ENCODE assay signal across 18 cellular contexts in the genomic region with DNA sequence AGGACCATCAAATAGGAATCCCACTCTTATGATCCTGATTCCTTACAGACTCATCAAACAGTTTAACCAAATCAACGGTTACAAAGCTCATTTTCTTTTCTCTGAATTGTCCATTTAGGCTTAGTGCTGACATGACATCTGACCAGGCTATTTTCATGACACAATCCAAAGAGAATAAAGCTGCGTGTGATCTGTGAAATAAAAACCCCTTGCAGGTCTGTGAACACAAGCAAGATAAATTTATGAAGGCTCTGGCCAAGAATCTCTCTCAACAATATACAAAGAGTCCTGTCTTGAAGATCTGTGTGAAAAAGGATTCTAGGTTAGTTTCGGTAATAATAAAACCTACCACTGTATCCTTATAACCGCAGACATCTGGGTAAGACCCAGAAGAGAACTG. TPM values are rescaled to one million over a fixed set of nuclear protein-coding genes. Genes with fewer than 3 reads are reported as not detected.
DNase-seq lines count a peak whose midpoint lies in the region; ATAC-seq and TF ChIP-seq lines count a peak whose summit lies in the region.
"Had no signal": no experiment of that assay in that cellular context is flagged by ENCODE, and none has a peak within 500 bp of the region (broad histone marks: within the 10 kb centered on the region; RNA-seq: fewer than 3 reads in every experiment).

No MANE protein-coding gene starts in this region.

- peaks cover 51% of the 10 kb centered on the region for H3K4me1 Mint-ChIP-seq in CD8-positive, alpha-beta T cell (ENCODE audit: low read depth)
- peaks cover 39% of the 10 kb centered on the region for H3K4me1 Mint-ChIP-seq in activated T-helper 1 cell treated with anti-CD3 and anti-CD28 coated beads, Interleukin-12 subunit alpha, Interleukin-12 subunit beta, Interleukin-2, Interleukin-4 antibody, amounts not matched to agents 30 ng/mL and 10 ng/mL and 1 ng/mL, durations not matched to agents 14 hours and 24 hours and 36 hours (ENCODE audit: low read depth)
- peaks cover 21% of the 10 kb centered on the region for H3K4me1 Mint-ChIP-seq in activated naive CD4-positive, alpha-beta T cell treated with anti-CD3 and anti-CD28 coated beads, Interleukin-2, amount 10 ng/mL, durations not matched to agents 7 days and 5 days

- WGBS in right cardiac atrium: 80% methylated on average over 4 of the region's 4 CpGs

- TF ChIP-seq CTCF in C4-2B (conservative IDR thresholded peaks at IDR 0.05): no peak
- no peak for TF ChIP-seq CTCF in CD8-positive, alpha-beta T cell (IDR thresholded peaks at IDR 0.05)
- no peak for TF ChIP-seq CTCF in dorsolateral prefrontal cortex (IDR thresholded peaks at IDR 0.05 in 54 of 56, conservative IDR thresholded peaks at IDR 0.05 in 2 of 56; ENCODE audit: low read depth in 1 of 56, partially characterized antibody in 56 of 56)

- intact Hi-C loops in CD8-positive, alpha-beta T cell (cut with DNase I, micrococcal nuclease): loop anchor here in 1 of 2 experiments (2.0 kb wide), 1 partner anchor 14 kb away; no protein-coding TSS in a partner anchor
- intact Hi-C loops in dorsolateral prefrontal cortex (cut with DNase I): no loop called here
- intact Hi-C loops in right cardiac atrium (cut with DNase I): no loop called here
- intact Hi-C loops in activated T-helper 1 cell treated with anti-CD3 and anti-CD28 coated beads, Interleukin-12 subunit alpha, Interleukin-12 subunit beta, Interleukin-2, Interleukin-4 antibody, amounts not matched to agents 30 ng/mL and 10 ng/mL and 1 ng/mL, durations not matched to agents 14 hours and 24 hours and 36 hours (cut with micrococcal nuclease): no loop called here

- H3K36me3 ChIP-seq in CD8-positive, alpha-beta T cell (ENCODE audit: insufficient read depth, low read length): peaks cover under 1% of the 10 kb centered on the region

- no peak for ATAC-seq in CD8-positive, alpha-beta T cell
- no peak for ATAC-seq in right cardiac atrium

- peaks cover 53% of the 10 kb centered on the region for H3K36me3 Mint-ChIP-seq in CD8-positive, alpha-beta T cell
- H3K36me3 Mint-ChIP-seq in activated T-helper 1 cell treated with anti-CD3 and anti-CD28 coated beads, Interleukin-12 subunit alpha, Interleukin-12 subunit beta, Interleukin-2, Interleukin-4 antibody, amounts not matched to agents 30 ng/mL and 10 ng/mL and 1 ng/mL, durations not matched to agents 14 hours and 24 hours and 36 hours (ENCODE audit: low read depth): peaks cover 31% of the 10 kb centered on the region
- peaks cover 41% of the 10 kb centered on the region for H3K36me3 Mint-ChIP-seq in activated naive CD4-positive, alpha-beta T cell treated with anti-CD3 and anti-CD28 coated beads, Interleukin-2, amount 10 ng/mL, durations not matched to agents 7 days and 5 days

- H3K4me1 ChIP-seq in CD8-positive, alpha-beta T cell (ENCODE audit: insufficient read depth, low read length): peaks cover 17% of the 10 kb centered on the region
- H3K4me1 ChIP-seq in right cardiac atrium (ENCODE audit: control insufficient read depth, insufficient read depth, low read length): no peaks in the 10 kb centered on the region
- H3K4me1 ChIP-seq: BE2C had no signal

- POLR2A ChIA-PET in CD8-positive, alpha-beta T cell (lab: Charles Lee): interaction anchor here (1.9 kb wide), 1 partner anchor 17 kb away, joined by 5 read pairs; a partner anchor contains a TSS

- CTCF ChIA-PET in CD8-positive, alpha-beta T cell (lab: Charles Lee): interaction anchor here (1.0 to 1.9 kb wide), 4 partner anchors 9 to 155 kb away, joined by 3 to 8 read pairs (median 4); a partner anchor contains a TSS
- CTCF ChIA-PET in activated naive CD4-positive, alpha-beta T cell treated with anti-CD3 and anti-CD28 coated beads, Interleukin-2, amount 10 ng/mL, durations not matched to agents 7 days and 5 days (lab: Charles Lee): no interaction called here

- H3K4me3 Mint-ChIP-seq in CD8-positive, alpha-beta T cell: no peak overlapping the region
- H3K4me3 Mint-ChIP-seq in activated T-helper 1 cell treated with anti-CD3 and anti-CD28 coated beads, Interleukin-12 subunit alpha, Interleukin-12 subunit beta, Interleukin-2, Interleukin-4 antibody, amounts not matched to agents 30 ng/mL and 10 ng/mL and 1 ng/mL, durations not matched to agents 14 hours and 24 hours and 36 hours: no peak overlapping the region
- H3K4me3 Mint-ChIP-seq in activated naive CD4-positive, alpha-beta T cell treated with anti-CD3 and anti-CD28 coated beads, Interleukin-2, amount 10 ng/mL, durations not matched to agents 7 days and 5 days: no peak overlapping the region

- peak overlapping the region; percentile 39 for H3K27ac ChIP-seq in C4-2B
- no peak overlapping the region for H3K27ac ChIP-seq in CD8-positive, alpha-beta T cell (ENCODE audit: low read depth, low read length)
- peak overlapping the region in 37 of 59 donors; percentile 1 to 72 (median 40) for H3K27ac ChIP-seq in dorsolateral prefrontal cortex
- no peak overlapping the region for H3K27ac ChIP-seq in right cardiac atrium (ENCODE audit: low read length)

- DNase-seq in CD8-positive, alpha-beta T cell: no peak
- DNase-seq in dorsolateral prefrontal cortex (no peak), pons (ENCODE audit: low spot score) (peak; percentile 79), right cardiac atrium (no peak)
- DNase-seq in activated T-helper 1 cell treated with anti-CD3 and anti-CD28 coated beads, Interleukin-12 subunit alpha, Interleukin-12 subunit beta, Interleukin-2, Interleukin-4 antibody, amounts not matched to agents 30 ng/mL and 10 ng/mL and 1 ng/mL, durations not matched to agents 14 hours and 24 hours and 36 hours (ENCODE audit: low spot score): no peak
- no peak for DNase-seq in activated naive CD4-positive, alpha-beta T cell treated with anti-CD3 and anti-CD28 coated beads, Interleukin-2, amount 10 ng/mL, durations not matched to agents 7 days and 5 days
- DNase-seq: BE2C, EL, GF-D8, IMR-90, Kasumi-1, NCI-H1694, NCI-H2081, NCI-H2171 treated with DMSO at 0.1 percent for 48 hours, NCI-H524 treated with DMSO at 0.1 percent for 48 hours had no signal

- H3K27ac Mint-ChIP-seq in CD8-positive, alpha-beta T cell: peak overlapping the region; percentile 81
- no peak overlapping the region for H3K27ac Mint-ChIP-seq in activated T-helper 1 cell treated with anti-CD3 and anti-CD28 coated beads, Interleukin-12 subunit alpha, Interleukin-12 subunit beta, Interleukin-2, Interleukin-4 antibody, amounts not matched to agents 30 ng/mL and 10 ng/mL and 1 ng/mL, durations not matched to agents 14 hours and 24 hours and 36 hours
- no peak overlapping the region for H3K27ac Mint-ChIP-seq in activated naive CD4-positive, alpha-beta T cell treated with anti-CD3 and anti-CD28 coated beads, Interleukin-2, amount 10 ng/mL, durations not matched to agents 7 days and 5 days

- H3K9me3 ChIP-seq in CD8-positive, alpha-beta T cell (ENCODE audit: low read length): no peaks in the 10 kb centered on the region
- no peaks in the 10 kb centered on the region for H3K9me3 ChIP-seq in right cardiac atrium (ENCODE audit: control insufficient read depth, low read length)
- H3K9me3 ChIP-seq: BE2C had no signal

- H3K4me3 ChIP-seq in CD8-positive, alpha-beta T cell (ENCODE audit: low read depth, low read length): no peak overlapping the region
- peak overlapping the region in 3 of 59 donors; percentile 0 to 6 (median 2) for H3K4me3 ChIP-seq in dorsolateral prefrontal cortex
- H3K4me3 ChIP-seq in right cardiac atrium (ENCODE audit: low read length): no peak overlapping the region

- no peaks in the 10 kb centered on the region for H3K27me3 ChIP-seq in CD8-positive, alpha-beta T cell (ENCODE audit: insufficient read depth, low read length)
- no peaks in the 10 kb centered on the region for H3K27me3 ChIP-seq in dorsolateral prefrontal cortex
- H3K27me3 ChIP-seq in right cardiac atrium (ENCODE audit: control insufficient read depth, insufficient read depth): no peaks in the 10 kb centered on the region
- H3K27me3 ChIP-seq: BE2C had no signal

- H3K27me3 Mint-ChIP-seq in CD8-positive, alpha-beta T cell (ENCODE audit: low read depth): no peaks in the 10 kb centered on the region
- H3K27me3 Mint-ChIP-seq in activated T-helper 1 cell treated with anti-CD3 and anti-CD28 coated beads, Interleukin-12 subunit alpha, Interleukin-12 subunit beta, Interleukin-2, Interleukin-4 antibody, amounts not matched to agents 30 ng/mL and 10 ng/mL and 1 ng/mL, durations not matched to agents 14 hours and 24 hours and 36 hours (ENCODE audit: insufficient read depth): no peaks in the 10 kb centered on the region
- H3K27me3 Mint-ChIP-seq in activated naive CD4-positive, alpha-beta T cell treated with anti-CD3 and anti-CD28 coated beads, Interleukin-2, amount 10 ng/mL, durations not matched to agents 7 days and 5 days: no peaks in the 10 kb centered on the region

- H3K9me3 Mint-ChIP-seq in CD8-positive, alpha-beta T cell: no peaks in the 10 kb centered on the region
- H3K9me3 Mint-ChIP-seq in activated T-helper 1 cell treated with anti-CD3 and anti-CD28 coated beads, Interleukin-12 subunit alpha, Interleukin-12 subunit beta, Interleukin-2, Interleukin-4 antibody, amounts not matched to agents 30 ng/mL and 10 ng/mL and 1 ng/mL, durations not matched to agents 14 hours and 24 hours and 36 hours: no peaks in the 10 kb centered on the region
- H3K9me3 Mint-ChIP-seq in activated naive CD4-positive, alpha-beta T cell treated with anti-CD3 and anti-CD28 coated beads, Interleukin-2, amount 10 ng/mL, durations not matched to agents 7 days and 5 days: no peaks in the 10 kb centered on the region

RNA-seq across cellular contexts. Expression of a gene that starts 22.0 kb away (rescaled TPM):
- 10 to 100 TPM; 91.3 to 95.6 TPM for total RNA-seq in CD8-positive, alpha-beta T cell
- total RNA-seq in dorsolateral prefrontal cortex (100 to 1,000 TPM in 24 of 120 experiments, 10 to 100 TPM in 96; 48.4 to 137 (median 85.4) TPM), right cardiac atrium (10 to 100 TPM; 38.5 to 51.4 (median 43.2) TPM)
- 43.2 TPM for polyA plus RNA-seq in right cardiac atrium
- 34.3 and 37.1 TPM in 2 replicates for total RNA-seq in activated T-helper 1 cell treated with anti-CD3 and anti-CD28 coated beads, Interleukin-12 subunit alpha, Interleukin-12 subunit beta, Interleukin-2, Interleukin-4 antibody, amounts not matched to agents 30 ng/mL and 10 ng/mL and 1 ng/mL, durations not matched to agents 14 hours and 24 hours and 36 hours

RNA-seq across cellular contexts. Expression of a gene that starts 46.8 kb away (rescaled TPM):
- total RNA-seq in CD8-positive, alpha-beta T cell: not detected
- total RNA-seq in dorsolateral prefrontal cortex (1 to 10 TPM in 2 of 120 experiments, under 1 TPM in 7, not detected in 111; 0.46 to 1.6 (median 0.68) TPM), right cardiac atrium (not detected)
- polyA plus RNA-seq in right cardiac atrium: not detected
- not detected in 2 replicates for total RNA-seq in activated T-helper 1 cell treated with anti-CD3 and anti-CD28 coated beads, Interleukin-12 subunit alpha, Interleukin-12 subunit beta, Interleukin-2, Interleukin-4 antibody, amounts not matched to agents 30 ng/mL and 10 ng/mL and 1 ng/mL, durations not matched to agents 14 hours and 24 hours and 36 hours
- total RNA-seq: A673, IMR-90, MCF 10A had no signal
- polyA plus RNA-seq: IMR-90 had no signal

RNA-seq across cellular contexts. Expression of a gene that starts 50.0 kb away (rescaled TPM):
- total RNA-seq in CD8-positive, alpha-beta T cell: not detected
- total RNA-seq in dorsolateral prefrontal cortex (10 to 100 TPM in 116 of 120 experiments, 1 to 10 TPM in 4; 5.5 to 34.7 (median 17.5) TPM), right cardiac atrium (under 1 TPM; 0.06 to 0.75 (median 0.30) TPM)
- polyA plus RNA-seq in right cardiac atrium: 0.29 TPM
- total RNA-seq in activated T-helper 1 cell treated with anti-CD3 and anti-CD28 coated beads, Interleukin-12 subunit alpha, Interleukin-12 subunit beta, Interleukin-2, Interleukin-4 antibody, amounts not matched to agents 30 ng/mL and 10 ng/mL and 1 ng/mL, durations not matched to agents 14 hours and 24 hours and 36 hours: 0.29 and 0.44 TPM in 2 replicates
- total RNA-seq: IMR-90, MCF 10A had no signal

Comparison
In these comparisons a context has a peak if more than half of its experiments do, and no peak if none do; other contexts are left out.
1. H3K27ac ChIP-seq: peak in C4-2B (single experiment) and dorsolateral prefrontal cortex (37 of 59); none in CD8-positive, alpha-beta T cell (single experiment) and right cardiac atrium (single experiment).